ENCODE assay signal across 26 cellular contexts in genomic region chr12:128879898-128880764, GRCh38. TPM values are rescaled to one million over a fixed set of nuclear protein-coding genes. Genes with fewer than 3 reads are reported as not detected.
DNase-seq lines count a peak whose midpoint lies in the region; ATAC-seq, FAIRE-seq and TF ChIP-seq lines count a peak whose summit lies in the region.
"Had no signal": no experiment of that assay in that cellular context is flagged by ENCODE, and none has a peak within 500 bp of the region (broad histone marks: within the 10 kb centered on the region; RNA-seq: fewer than 3 reads in every experiment).

No MANE protein-coding gene starts in this region.

- POLR2A ChIA-PET in GM12878 (lab: Charles Lee), result interaction anchor here (0.6 kb wide), 1 partner anchor 14 kb away, joined by 4 read pairs; no protein-coding TSS in a partner anchor

- H3K36me3 ChIP-seq in GM12878 (ENCODE audit: control insufficient read depth in 2 of 2, insufficient read depth in 2 of 2, low read length in 1 of 2) (peaks cover 0 to 11% of the 10 kb centered on the region in 2 experiments; a peak in 2 of 4 replicates), neutrophil (peaks cover 72% of the 10 kb centered on the region)
- H3K36me3 ChIP-seq: BE2C had no signal

- TF ChIP-seq CTCF in GM12878 (IDR thresholded peaks at IDR 0.05 in 2 of 3, conservative IDR thresholded peaks at IDR 0.05 in 1 of 3; ENCODE audit: control insufficient read depth in 2 of 3, extremely low read depth in 1 of 3, insufficient read depth in 1 of 3, low read depth in 3 of 3, low read length in 3 of 3), result no peak
- TF ChIP-seq CTCF in neutrophil (IDR thresholded peaks at IDR 0.05), result no peak

- in situ Hi-C loops in GM12878 (cut with MboI), result no loop called here

- ATAC-seq in GM12878, result no peak
- ATAC-seq in left lobe of liver, result peak; percentile 82

- H3K4me3 ChIP-seq in GM12878, result no peak overlapping the region
- H3K4me3 ChIP-seq in neutrophil (ENCODE audit: low read depth in 1 of 2, low read length in 1 of 2), result no peak overlapping the region
- H3K4me3 ChIP-seq: BLaER1 had no signal

- intact Hi-C loops in GM12878 (cut with micrococcal nuclease; ENCODE audit: unreplicated experiment), result no loop called here

- TF ChIP-seq RAD21 in GM12878 (IDR thresholded peaks at IDR 0.05; ENCODE audit: insufficient read depth, low read depth, low read length), result no peak

- H3K27me3 ChIP-seq in GM12878 (replicated peaks in 1 of 2; ENCODE audit: control insufficient read depth in 2 of 2, insufficient read depth in 2 of 2, low read length in 1 of 2) (no peaks in the 10 kb centered on the region), neutrophil (no peaks in the 10 kb centered on the region)
- H3K27me3 ChIP-seq: BE2C, BLaER1 had no signal

- H4K20me1 ChIP-seq in GM12878 (ENCODE audit: control insufficient read depth, insufficient read depth), result no peaks in the 10 kb centered on the region
- H4K20me1 ChIP-seq: BLaER1 had no signal

- H3K4me1 ChIP-seq in GM12878 (ENCODE audit: control insufficient read depth, insufficient read depth, low read length) (no peaks in the 10 kb centered on the region), neutrophil (ENCODE audit: control insufficient read depth in 1 of 2, insufficient read depth in 1 of 2, low read depth in 1 of 2, low read length in 1 of 2) (no peaks in the 10 kb centered on the region)
- H3K4me1 ChIP-seq: BE2C, BLaER1 had no signal

- no peak overlapping the region for H3K9ac ChIP-seq in GM12878 (ENCODE audit: control insufficient read depth, insufficient read depth, low read length)
- H3K9ac ChIP-seq: BLaER1 had no signal

- peaks cover 14% of the 10 kb centered on the region; the same call in 2 of the 3 replicates for H3K9me3 ChIP-seq in GM12878 (replicated peaks; ENCODE audit: control insufficient read depth, insufficient read depth, low read length)
- no peaks in the 10 kb centered on the region for H3K9me3 ChIP-seq in neutrophil
- H3K9me3 ChIP-seq: BE2C had no signal

- CTCF ChIA-PET in GM12878 (lab: Yijun Ruan, JAX), result interaction anchor here (1.4 kb wide), 1 partner anchor 89 kb away, joined by 3 read pairs; no protein-coding TSS in a partner anchor

- WGBS in GM12878 (ENCODE audit: insufficient coverage, insufficient replicate concordance, low lambda C conversion rate, missing lambda C conversion rate), result 51% methylated on average over 4 of the region's 4 CpGs

- TF ChIP-seq POLR2A in GM12878 (IDR thresholded peaks at IDR 0.05; ENCODE audit: low read depth, low read length), result no peak

- DNase-seq in GM12878 (ENCODE audit: low read depth, low spot score) (no peak), left lobe of liver (ENCODE audit: low spot score) (no peak), NCI-H2107 treated with DMSO at 0.1 percent for 48 hours (lab: John Stamatoyannopoulos, UW; ENCODE audit: unreplicated experiment) (no peak), LoVo (ENCODE audit: low spot score) (no peak)
- DNase-seq: 8988T; ACHN; BE2C; C1 segment of cervical spinal cord; CD4-positive, alpha-beta memory T cell; CD4-positive, CD25-positive, alpha-beta regulatory T cell; CD8-positive, alpha-beta memory T cell; COR-L47; DMS 273 treated with DMSO at 0.1 percent for 48 hours; DMS153; DMS53; DMS79; DND-41; EL; GDM1 had no signal

- FAIRE-seq in GM12878 (lab: Jason Lieb, UNC), result no peak
- FAIRE-seq: A204.1, GM12891, GM19239 had no signal

- H3K79me2 ChIP-seq in GM12878 (ENCODE audit: control insufficient read depth, insufficient read depth, low read length), result no peaks in the 10 kb centered on the region

- H3K27ac ChIP-seq in GM12878 (ENCODE audit: control insufficient read depth, insufficient read depth) (no peak overlapping the region), neutrophil (peak overlapping the region; percentile 44)
- H3K27ac ChIP-seq: BLaER1 had no signal

- RAD21 ChIA-PET in GM12878 (lab: Charles Lee; ENCODE audit: unreplicated experiment), result no interaction called here

- TSS peak; percentile 19 for BruUV-seq in GM12878 (replicated peaks; lab: Mats Ljungman, UMichigan)

- no peak for TF ChIP-seq EP300 in GM12878 (IDR thresholded peaks at IDR 0.05; ENCODE audit: borderline replicate concordance in 1 of 2, control insufficient read depth in 1 of 2, low read depth in 2 of 2, low read length in 2 of 2)

- H3K4me2 ChIP-seq in GM12878 (ENCODE audit: control insufficient read depth, insufficient read depth), result no peak overlapping the region
- H3K4me2 ChIP-seq: BLaER1 had no signal

- SMC1A ChIA-PET in GM12878 (lab: Charles Lee; ENCODE audit: uncharacterized antibody, unreplicated experiment), result interaction anchor here (1.2 to 1.8 kb wide), 2 partner anchors 8 to 20 kb away, joined by 3 to 6 read pairs; no protein-coding TSS in a partner anchor

- no peak overlapping the region for H2AFZ ChIP-seq in GM12878 (ENCODE audit: control insufficient read depth, low read depth, low read length)

TF ChIP-seq in GM12878, 131 proteins besides CTCF, POLR2A, EP300 and RAD21:
- TF ChIP-seq E2F4 (IDR thresholded peaks at IDR 0.05; ENCODE audit: low read depth, low read length) (no peak), NR2C2 (IDR thresholded peaks at IDR 0.05; ENCODE audit: borderline replicate concordance, control insufficient read depth, insufficient read length, low read depth) (no peak), MEF2B (IDR thresholded peaks at IDR 0.05; ENCODE audit: partially characterized antibody, poor library complexity, severe bottlenecking) (no peak), CREM (IDR thresholded peaks at IDR 0.05; ENCODE audit: low read depth) (no peak), PBX3 (IDR thresholded peaks at IDR 0.05; ENCODE audit: insufficient replicate concordance, low read depth, low read length) (no peak)

RNA-seq across cellular contexts. Expression of gene GLT1D1, which starts 26.9 kb away (rescaled TPM):
- 21.7 and 24.4 TPM in 2 replicates for total RNA-seq in GM12878 (2013; cell fraction: nucleolus; rRNA removed)
- total RNA-seq in GM12878 (2014; rRNA removed), result 2.4 and 2.5 TPM in 2 replicates
- 2.6 and 3.0 TPM in 2 replicates for total RNA-seq in GM12878 (2014; rRNA removed; fragmentation: Illumina TruSeq; extraction: Trizol)
- total RNA-seq in GM12878 (2021), result 4.1 and 4.2 TPM in 2 replicates
- polyA plus RNA-seq in GM12878 (2011; ENCODE audit: low read depth), result 2.3 TPM
- 62.8 and 71.4 TPM in 2 replicates for polyA plus RNA-seq in GM12878 (2011; rRNA removed)
- polyA plus RNA-seq in GM12878 (2011; cell fraction: cytosol; rRNA removed), result 59.7 and 62.9 TPM in 2 replicates
- polyA plus RNA-seq in GM12878 (2011; cell fraction: nucleus; rRNA removed), result 37.7 and 42.3 TPM in 2 replicates
- polyA plus RNA-seq in GM12878 (2012), result 5.0 and 5.5 TPM in 2 replicates
- 3.2 and 3.7 TPM in 2 replicates for polyA plus RNA-seq in GM12878 (2014; fragmentation: Illumina TruSeq; extraction: Trizol)
- under 1 TPM; 0.42 to 0.53 TPM for polyA plus RNA-seq in GM12878 (2014; fragmentation: Nextera tagmentation; extraction: Ambion mirVana)
- polyA plus RNA-seq in GM12878 (2014; rRNA removed), result 3.0 TPM in 2 replicates
- 1 to 10 TPM; 1.7 to 3.8 TPM for polyA plus RNA-seq in GM12878 (2016; fragmentation: Nextera tagmentation; extraction: Ambion mirVana)
- 61.7 and 63.7 TPM in 2 replicates for polyA minus RNA-seq in GM12878 (2011; rRNA and poly(A)+ RNA removed)
- polyA minus RNA-seq in GM12878 (2011; cell fraction: cytosol; rRNA and poly(A)+ RNA removed), result 23.4 and 23.9 TPM in 2 replicates
- 12.7 and 17.6 TPM in 2 replicates for polyA minus RNA-seq in GM12878 (2011; cell fraction: nucleus; rRNA and poly(A)+ RNA removed)
- total RNA-seq in left lobe of liver, result 15.9 TPM
- total RNA-seq: A673; CD4-positive, alpha-beta memory T cell; CD4-positive, CD25-positive, alpha-beta regulatory T cell had no signal
- polyA plus RNA-seq: AG04450; CD4-positive, alpha-beta memory T cell had no signal

RNA-seq across cellular contexts. Expression of gene SLC15A4, which starts 56.4 kb away (rescaled TPM):
- 830 and 863 TPM in 2 replicates for total RNA-seq in GM12878 (2013; cell fraction: nucleolus; rRNA removed)
- 46.0 and 49.5 TPM in 2 replicates for total RNA-seq in GM12878 (2014; rRNA removed)
- 36.8 and 37.5 TPM in 2 replicates for total RNA-seq in GM12878 (2014; rRNA removed; fragmentation: Illumina TruSeq; extraction: Trizol)
- 40.3 and 44.5 TPM in 2 replicates for total RNA-seq in GM12878 (2021)
- 45.1 TPM for polyA plus RNA-seq in GM12878 (2011; ENCODE audit: low read depth)
- polyA plus RNA-seq in GM12878 (2011; rRNA removed), result 256 and 257 TPM in 2 replicates
- polyA plus RNA-seq in GM12878 (2011; cell fraction: cytosol; rRNA removed), result 161 and 187 TPM in 2 replicates
- polyA plus RNA-seq in GM12878 (2011; cell fraction: nucleus; rRNA removed), result 216 and 284 TPM in 2 replicates
- polyA plus RNA-seq in GM12878 (2012), result 58.1 and 84.6 TPM in 2 replicates
- 36.4 and 44.8 TPM in 2 replicates for polyA plus RNA-seq in GM12878 (2014; fragmentation: Illumina TruSeq; extraction: Trizol)
- 10 to 100 TPM; 17.6 to 24.7 TPM for polyA plus RNA-seq in GM12878 (2014; fragmentation: Nextera tagmentation; extraction: Ambion mirVana)
- polyA plus RNA-seq in GM12878 (2014; rRNA removed), result 36.8 and 41.6 TPM in 2 replicates
- 10 to 100 TPM; 12.7 to 15.1 TPM for polyA plus RNA-seq in GM12878 (2016; fragmentation: Nextera tagmentation; extraction: Ambion mirVana)
- polyA minus RNA-seq in GM12878 (2011; rRNA and poly(A)+ RNA removed), result 315 and 350 TPM in 2 replicates
- polyA minus RNA-seq in GM12878 (2011; cell fraction: cytosol; rRNA and poly(A)+ RNA removed), result 107 and 115 TPM in 2 replicates
- polyA minus RNA-seq in GM12878 (2011; cell fraction: nucleus; rRNA and poly(A)+ RNA removed), result 222 and 331 TPM in 2 replicates
- total RNA-seq in left lobe of liver, result 11.8 TPM
